In the genomic region with DNA sequence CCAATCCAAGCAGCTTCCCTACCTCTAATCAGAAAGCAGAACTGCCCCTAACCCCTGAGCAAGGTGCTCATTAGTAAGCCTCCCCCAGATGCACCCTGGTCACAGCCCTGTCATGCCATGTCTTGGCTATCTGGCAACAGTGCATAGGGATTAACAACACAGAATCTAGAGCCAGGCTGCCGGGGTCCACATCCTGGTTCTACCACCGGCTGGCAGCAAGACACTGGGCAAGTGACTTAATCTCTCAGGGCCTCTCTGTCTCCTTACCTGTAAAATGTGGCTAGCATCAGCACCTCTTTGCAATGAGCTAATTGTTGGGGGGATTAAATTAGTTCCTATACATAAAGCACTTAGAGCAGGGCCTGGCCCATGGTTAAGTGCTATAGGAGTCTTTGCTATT, we compare ENCODE assay signal across 21 cellular contexts.
DNase-seq lines count a peak whose midpoint lies in the region; ATAC-seq and TF ChIP-seq lines count a peak whose summit lies in the region.
"Had no signal": no experiment of that assay in that cellular context is flagged by ENCODE, and none has a peak within 500 bp of the region (broad histone marks: within the 10 kb centered on the region; RNA-seq: fewer than 3 reads in every experiment).

No MANE protein-coding gene starts in this region.

- no peaks in the 10 kb centered on the region for H3K9me3 Mint-ChIP-seq in activated T-cell treated with anti-CD3 and anti-CD28 coated beads, Interleukin-2, amount 50 U/mL, for 72 hours
- H3K9me3 Mint-ChIP-seq in activated CD8-positive, alpha-beta T cell treated with anti-CD3 and anti-CD28 coated beads, Interleukin-2, amount 10 ng/mL, durations not matched to agents 7 days and 5 days (ENCODE audit: insufficient read depth), result no peaks in the 10 kb centered on the region
- no peaks in the 10 kb centered on the region for H3K9me3 Mint-ChIP-seq in natural killer cell treated with Interleukin-12 subunit alpha and Interleukin-12 subunit beta and Interleukin-15 and Interleukin-18, amount 100 ng/mL, for 72 hours

- H3K27me3 ChIP-seq in DND-41 (ENCODE audit: insufficient read depth, low read length, poor library complexity), result no peaks in the 10 kb centered on the region
- H3K27me3 ChIP-seq: SJCRH30 had no signal

- no peaks in the 10 kb centered on the region for H3K79me2 ChIP-seq in DND-41 (ENCODE audit: insufficient read depth, low read length)

- no peaks in the 10 kb centered on the region for H3K36me3 ChIP-seq in DND-41 (ENCODE audit: insufficient read depth, low read length)
- H3K36me3 ChIP-seq: SJCRH30 had no signal

- CTCF ChIA-PET in activated CD8-positive, alpha-beta T cell treated with anti-CD3 and anti-CD28 coated beads, Interleukin-2, amount 10 ng/mL, durations not matched to agents 7 days and 5 days (lab: Charles Lee), result interaction anchor here (1.0 to 12.5 kb wide), 5 partner anchors 11 to 310 kb away, joined by 3 to 375 read pairs (median 158); no protein-coding TSS in a partner anchor

- no peaks in the 10 kb centered on the region for H3K36me3 Mint-ChIP-seq in activated T-cell treated with anti-CD3 and anti-CD28 coated beads, Interleukin-2, amount 50 U/mL, for 72 hours (ENCODE audit: insufficient read depth in 2 of 2)
- H3K36me3 Mint-ChIP-seq in activated CD8-positive, alpha-beta T cell treated with anti-CD3 and anti-CD28 coated beads, Interleukin-2, amount 10 ng/mL, durations not matched to agents 7 days and 5 days (ENCODE audit: low read depth), result no peaks in the 10 kb centered on the region
- no peaks in the 10 kb centered on the region for H3K36me3 Mint-ChIP-seq in natural killer cell treated with Interleukin-12 subunit alpha and Interleukin-12 subunit beta and Interleukin-15 and Interleukin-18, amount 100 ng/mL, for 72 hours

- H3K27ac ChIP-seq in DND-41 (ENCODE audit: low read length), result peak overlapping the region; percentile 92
- H3K27ac ChIP-seq: SJCRH30 had no signal

- POLR2A ChIA-PET in activated CD8-positive, alpha-beta T cell treated with anti-CD3 and anti-CD28 coated beads, Interleukin-2, amount 10 ng/mL, durations not matched to agents 7 days and 5 days (lab: Charles Lee), result interaction anchor here (1.0 kb wide), 1 partner anchor 12 kb away, joined by 3 read pairs; no protein-coding TSS in a partner anchor

- ATAC-seq in activated T-cell treated with anti-CD3 and anti-CD28 coated beads, Interleukin-2, amount 50 U/mL, for 72 hours (replicated peaks in 1 of 2), result no peak
- ATAC-seq in DND-41 (ENCODE audit: insufficient read depth, low read depth) (no peak), HG02588 (IDR thresholded peaks at IDR 0.05; ENCODE audit: unreplicated experiment) (no peak)
- no peak for ATAC-seq in activated CD8-positive, alpha-beta T cell treated with anti-CD3 and anti-CD28 coated beads, Interleukin-2, amount 10 ng/mL, durations not matched to agents 7 days and 5 days
- no peak for ATAC-seq in natural killer cell treated with Interleukin-12 subunit alpha and Interleukin-12 subunit beta and Interleukin-15 and Interleukin-18, amount 100 ng/mL, for 72 hours
- ATAC-seq: activated CD4-positive, CD25-positive, alpha-beta regulatory T cell treated with anti-CD3 and anti-CD28 coated beads, Interleukin-2, amount 50 U/mL, for 24 hours; left colon; PC-3 had no signal

- no peak overlapping the region for H3K4me3 Mint-ChIP-seq in activated T-cell treated with anti-CD3 and anti-CD28 coated beads, Interleukin-2, amount 50 U/mL, for 72 hours
- H3K4me3 Mint-ChIP-seq in activated CD8-positive, alpha-beta T cell treated with anti-CD3 and anti-CD28 coated beads, Interleukin-2, amount 10 ng/mL, durations not matched to agents 7 days and 5 days, result no peak overlapping the region
- H3K4me3 Mint-ChIP-seq in natural killer cell treated with Interleukin-12 subunit alpha and Interleukin-12 subunit beta and Interleukin-15 and Interleukin-18, amount 100 ng/mL, for 72 hours, result peak overlapping the region; percentile 70

- no peak for TF ChIP-seq CTCF in DND-41 (IDR thresholded peaks at IDR 0.05; ENCODE audit: borderline replicate concordance, extremely low read depth, low read length, poor library complexity, severe bottlenecking)

- peak overlapping the region; percentile 56 for H3K9ac ChIP-seq in DND-41 (ENCODE audit: low read depth, low read length)

- H3K4me1 Mint-ChIP-seq in activated T-cell treated with anti-CD3 and anti-CD28 coated beads, Interleukin-2, amount 50 U/mL, for 72 hours (ENCODE audit: low read depth), result peaks cover 33% of the 10 kb centered on the region
- H3K4me1 Mint-ChIP-seq in activated CD8-positive, alpha-beta T cell treated with anti-CD3 and anti-CD28 coated beads, Interleukin-2, amount 10 ng/mL, durations not matched to agents 7 days and 5 days (ENCODE audit: low read depth), result peaks cover 67% of the 10 kb centered on the region
- H3K4me1 Mint-ChIP-seq in natural killer cell treated with Interleukin-12 subunit alpha and Interleukin-12 subunit beta and Interleukin-15 and Interleukin-18, amount 100 ng/mL, for 72 hours (ENCODE audit: low read depth in 2 of 2), result peaks cover 32 to 44% of the 10 kb centered on the region in 2 donors

- H2AFZ ChIP-seq in DND-41 (ENCODE audit: low read depth, low read length), result no peak overlapping the region

- H3K27me3 Mint-ChIP-seq in activated T-cell treated with anti-CD3 and anti-CD28 coated beads, Interleukin-2, amount 50 U/mL, for 72 hours (ENCODE audit: low read depth), result no peaks in the 10 kb centered on the region
- H3K27me3 Mint-ChIP-seq in activated CD8-positive, alpha-beta T cell treated with anti-CD3 and anti-CD28 coated beads, Interleukin-2, amount 10 ng/mL, durations not matched to agents 7 days and 5 days (ENCODE audit: low read depth), result peaks cover 2% of the 10 kb centered on the region
- no peaks in the 10 kb centered on the region for H3K27me3 Mint-ChIP-seq in natural killer cell treated with Interleukin-12 subunit alpha and Interleukin-12 subunit beta and Interleukin-15 and Interleukin-18, amount 100 ng/mL, for 72 hours

- no peak for DNase-seq in activated T-cell treated with anti-CD3 and anti-CD28 coated beads, Interleukin-2, amount 50 U/mL, for 72 hours
- DNase-seq in activated T-cell treated with anti-CD3 and anti-CD28 coated beads, Interleukin-2, amount 50 U/mL, for 1 hour, result no peak
- DNase-seq in DND-41 (peak; percentile 52), NAMALWA (ENCODE audit: low spot score) (no peak), activated gamma-delta T cell (lab: John Stamatoyannopoulos, UW) (no peak)
- DNase-seq in activated CD8-positive, alpha-beta T cell treated with anti-CD3 and anti-CD28 coated beads, Interleukin-2, amount 10 ng/mL, durations not matched to agents 7 days and 5 days, result no peak
- DNase-seq in natural killer cell treated with Interleukin-12 subunit alpha and Interleukin-12 subunit beta and Interleukin-15 and Interleukin-18, amount 100 ng/mL, for 72 hours (ENCODE audit: low spot score), result no peak
- DNase-seq: amniotic stem cell; central memory CD4-positive, alpha-beta T cell; effector CD4-positive, alpha-beta T cell; EL; HCEC 1CT; left colon; NCI-H1417 treated with DMSO at 0.1 percent for 48 hours; NCI-H2171 treated with DMSO at 0.1 percent for 48 hours; PC-3; SJCRH30; small intestine; T-helper 9 cell had no signal

- H3K4me1 ChIP-seq in DND-41 (ENCODE audit: insufficient read depth, low read length), result peaks cover 97% of the 10 kb centered on the region

- no peak overlapping the region; a peak in 1 of 4 replicates for H3K4me3 ChIP-seq in DND-41 (ENCODE audit: low read depth in 1 of 2, low read length in 2 of 2)
- H3K4me3 ChIP-seq: SJCRH30 had no signal

- H4K20me1 ChIP-seq in DND-41 (ENCODE audit: insufficient read depth, low read length), result no peaks in the 10 kb centered on the region

- no peaks in the 10 kb centered on the region for H3K9me3 ChIP-seq in DND-41 (ENCODE audit: insufficient read depth, low read length, severe bottlenecking)
- H3K9me3 ChIP-seq: SJCRH30 had no signal

- peak overlapping the region; percentile 86 for H3K27ac Mint-ChIP-seq in activated T-cell treated with anti-CD3 and anti-CD28 coated beads, Interleukin-2, amount 50 U/mL, for 72 hours
- peak overlapping the region; percentile 90 for H3K27ac Mint-ChIP-seq in activated CD8-positive, alpha-beta T cell treated with anti-CD3 and anti-CD28 coated beads, Interleukin-2, amount 10 ng/mL, durations not matched to agents 7 days and 5 days
- H3K27ac Mint-ChIP-seq in natural killer cell treated with Interleukin-12 subunit alpha and Interleukin-12 subunit beta and Interleukin-15 and Interleukin-18, amount 100 ng/mL, for 72 hours, result peak overlapping the region; percentile 83 to 96

- H3K4me2 ChIP-seq in DND-41 (ENCODE audit: insufficient read depth, low read length), result peak overlapping the region; percentile 54
